In the genomic region with DNA sequence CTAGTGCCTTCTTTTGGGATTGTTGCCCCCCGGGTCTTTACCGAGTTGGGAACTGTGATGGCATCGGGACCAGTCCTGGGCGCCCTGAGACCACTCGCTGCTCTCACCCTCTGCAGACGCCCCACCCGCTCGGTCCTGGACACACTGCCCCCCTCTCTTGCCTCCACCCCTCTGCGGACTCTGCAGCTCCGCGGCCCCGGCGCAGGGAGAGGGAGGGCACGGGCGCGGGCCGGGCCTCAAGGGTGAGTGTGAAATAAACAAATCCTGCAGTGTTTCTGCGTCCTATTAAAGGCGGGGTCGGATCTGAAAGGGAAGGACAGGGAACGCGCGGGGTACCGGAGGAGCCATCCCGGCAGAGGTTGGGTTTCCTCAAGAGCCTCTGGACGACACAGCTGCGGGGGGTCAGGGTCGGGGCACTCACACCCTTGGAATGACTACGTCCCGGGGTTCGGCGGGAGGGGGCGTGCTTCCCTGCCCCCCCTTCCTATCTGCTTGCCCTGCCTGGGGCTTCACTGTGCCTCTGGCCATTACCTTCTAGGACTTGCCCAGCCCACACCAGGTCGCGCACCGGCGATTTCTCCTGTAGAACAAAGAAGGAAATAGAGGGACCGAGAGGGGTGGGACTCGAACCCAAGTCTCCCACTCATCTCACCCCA, we compare ENCODE assay signal across 9 cellular contexts. TPM values are rescaled to one million over a fixed set of nuclear protein-coding genes. Genes with fewer than 3 reads are reported as not detected.
DNase-seq lines count a peak whose midpoint lies in the region; ATAC-seq and TF ChIP-seq lines count a peak whose summit lies in the region.
"Had no signal": no experiment of that assay in that cellular context is flagged by ENCODE, and none has a peak within 500 bp of the region (broad histone marks: within the 10 kb centered on the region; RNA-seq: fewer than 3 reads in every experiment).

No MANE protein-coding gene starts in this region.

- H3K4me1 ChIP-seq in lower lobe of right lung: peaks cover 52% of the 10 kb centered on the region
- peaks cover 15 to 61% (median 45%) of the 10 kb centered on the region in 4 donors for H3K4me1 ChIP-seq in transverse colon

- peak overlapping the region; percentile 49 for H3K4me3 Mint-ChIP-seq in activated CD8-positive, alpha-beta memory T cell treated with anti-CD3 and anti-CD28 coated beads, Interleukin-2, amount 10 ng/mL, durations not matched to agents 7 days and 5 days
- H3K4me3 Mint-ChIP-seq in brain: peak overlapping the region; percentile 79 to 87 (median 82)

- H3K36me3 ChIP-seq in lower lobe of right lung (peaks cover 7% of the 10 kb centered on the region), transverse colon (no peaks in the 10 kb centered on the region)

- no peak for TF ChIP-seq EP300 in transverse colon (IDR thresholded peaks at IDR 0.05; ENCODE audit: low read depth)

- in situ Hi-C loops in transverse colon (cut with MboI; ENCODE audit: low pct_ligation_motif_present in 1 of 4, low pct_unique_long_range_greater_than_20kb in 1 of 4, low sequenced_read_pairs in 3 of 4): loop anchor here in 2 of 4 donors (25.0 kb wide), 2 partner anchors 177 to 202 kb away; a partner anchor contains a TSS

- H3K9me3 ChIP-seq in lower lobe of right lung (no peaks in the 10 kb centered on the region), transverse colon (no peaks in the 10 kb centered on the region)

- H3K4me1 Mint-ChIP-seq in activated CD8-positive, alpha-beta memory T cell treated with anti-CD3 and anti-CD28 coated beads, Interleukin-2, amount 10 ng/mL, durations not matched to agents 7 days and 5 days: peaks cover 42% of the 10 kb centered on the region
- peaks cover 52% of the 10 kb centered on the region for H3K4me1 Mint-ChIP-seq in brain

- CTCF ChIA-PET in activated CD8-positive, alpha-beta memory T cell treated with anti-CD3 and anti-CD28 coated beads, Interleukin-2, amount 10 ng/mL, durations not matched to agents 7 days and 5 days (lab: Charles Lee): interaction anchor here (1.0 to 17.0 kb wide), 9 partner anchors 9 to 220 kb away, joined by 3 to 395 read pairs (median 4); a partner anchor contains a TSS

- H3K27me3 Mint-ChIP-seq in activated CD8-positive, alpha-beta memory T cell treated with anti-CD3 and anti-CD28 coated beads, Interleukin-2, amount 10 ng/mL, durations not matched to agents 7 days and 5 days: peaks cover 48% of the 10 kb centered on the region
- H3K27me3 Mint-ChIP-seq in brain: peaks cover 90% of the 10 kb centered on the region

- peak overlapping the region; percentile 54 for H3K4me3 ChIP-seq in lower lobe of right lung
- peak overlapping the region in 2 of 4 donors; percentile 29 to 38 for H3K4me3 ChIP-seq in transverse colon

- H3K9me3 Mint-ChIP-seq in activated CD8-positive, alpha-beta memory T cell treated with anti-CD3 and anti-CD28 coated beads, Interleukin-2, amount 10 ng/mL, durations not matched to agents 7 days and 5 days (ENCODE audit: low read depth): no peaks in the 10 kb centered on the region
- H3K9me3 Mint-ChIP-seq in brain: peaks cover 0 to 11% (median 3%) of the 10 kb centered on the region in 5 experiments

- DNase-seq in activated CD8-positive, alpha-beta memory T cell treated with anti-CD3 and anti-CD28 coated beads, Interleukin-2, amount 10 ng/mL, durations not matched to agents 7 days and 5 days: no peak
- no peak for DNase-seq in activated CD8-positive, alpha-beta memory T cell treated with anti-CD3 and anti-CD28 coated beads, Interleukin-2, amount 50 U/mL, for 4 hours
- no peak for DNase-seq in lower lobe of right lung
- DNase-seq in transverse colon: no peak
- DNase-seq in dermis blood vessel endothelial cell: no peak
- DNase-seq in SKM-1 (lab: John Stamatoyannopoulos, UW; ENCODE audit: unreplicated experiment): no peak
- DNase-seq in NCI-H82 treated with DMSO at 0.1 percent for 48 hours (lab: John Stamatoyannopoulos, UW; ENCODE audit: unreplicated experiment): no peak
- DNase-seq: DND-41 had no signal

- H3K27ac Mint-ChIP-seq in activated CD8-positive, alpha-beta memory T cell treated with anti-CD3 and anti-CD28 coated beads, Interleukin-2, amount 10 ng/mL, durations not matched to agents 7 days and 5 days: no peak overlapping the region
- H3K27ac Mint-ChIP-seq in brain: peak overlapping the region in 3 of 5 experiments; percentile 48 to 80 (median 74)

- peaks cover 38% of the 10 kb centered on the region for H3K27me3 ChIP-seq in lower lobe of right lung (ENCODE audit: low read depth)
- H3K27me3 ChIP-seq in transverse colon: peaks cover 56% of the 10 kb centered on the region

- H3K27ac ChIP-seq in lower lobe of right lung (peak overlapping the region; percentile 36), transverse colon (peak overlapping the region; percentile 11 to 72 (median 58))

- no peak for ATAC-seq in activated CD8-positive, alpha-beta memory T cell treated with anti-CD3 and anti-CD28 coated beads, Interleukin-2, amount 10 ng/mL, durations not matched to agents 7 days and 5 days
- no peak for ATAC-seq in lower lobe of right lung

- WGBS in transverse colon (ENCODE audit: low coverage in 1 of 2), 2 donors: 5% methylated on average over 32 of the region's 39 CpGs; no CpG with 5 or more reads in 1 of the 2 donors

- TF ChIP-seq CTCF in brain (conservative IDR thresholded peaks at IDR 0.05) (no peak), lower lobe of right lung (IDR thresholded peaks at IDR 0.05) (no peak), transverse colon (IDR thresholded peaks at IDR 0.05) (no peak)

- TF ChIP-seq POLR2A in transverse colon (IDR thresholded peaks at IDR 0.05): no peak

- H3K36me3 Mint-ChIP-seq in activated CD8-positive, alpha-beta memory T cell treated with anti-CD3 and anti-CD28 coated beads, Interleukin-2, amount 10 ng/mL, durations not matched to agents 7 days and 5 days: peaks cover 7% of the 10 kb centered on the region
- peaks cover 5% of the 10 kb centered on the region for H3K36me3 Mint-ChIP-seq in brain

- intact Hi-C loops in lower lobe of right lung (cut with DNase I) (no loop called here), transverse colon (cut with DNase I; ENCODE audit: low total_unique reads) (no loop called here)

RNA-seq across cellular contexts. Expression of a gene that starts 0.5 kb away (rescaled TPM):
- 10 to 100 TPM; 15.0 to 43.7 TPM for total RNA-seq in activated CD8-positive, alpha-beta memory T cell treated with anti-CD3 and anti-CD28 coated beads, Interleukin-2, amount 10 ng/mL, durations not matched to agents 7 days and 5 days
- 6.4 TPM for polyA plus RNA-seq in brain (ENCODE audit: insufficient read depth, low read depth, low replicate concordance)
- total RNA-seq in lower lobe of right lung (76.3 TPM), transverse colon (100 to 1,000 TPM in 1 of 4 donors, 10 to 100 TPM in 3; 29.5 to 136 (median 76.6) TPM), dermis blood vessel endothelial cell (0.65 and 2.0 TPM in 2 replicates)

RNA-seq across cellular contexts. Expression of a gene that starts 4.3 kb away (rescaled TPM):
- total RNA-seq in activated CD8-positive, alpha-beta memory T cell treated with anti-CD3 and anti-CD28 coated beads, Interleukin-2, amount 10 ng/mL, durations not matched to agents 7 days and 5 days: 10 to 100 TPM; 15.7 to 24.5 TPM
- polyA plus RNA-seq in brain (ENCODE audit: insufficient read depth, low read depth, low replicate concordance): 1.5 TPM
- 32.9 TPM for total RNA-seq in lower lobe of right lung
- total RNA-seq in transverse colon: 10 to 100 TPM; 30.0 to 91.1 (median 55.1) TPM
- total RNA-seq in dermis blood vessel endothelial cell: 7.8 and 9.0 TPM in 2 replicates

RNA-seq across cellular contexts. Expression of a gene that starts 4.3 kb away (rescaled TPM):
- total RNA-seq in activated CD8-positive, alpha-beta memory T cell treated with anti-CD3 and anti-CD28 coated beads, Interleukin-2, amount 10 ng/mL, durations not matched to agents 7 days and 5 days: 10 to 100 TPM; 36.4 to 52.6 TPM
- 2.3 TPM for polyA plus RNA-seq in brain (ENCODE audit: insufficient read depth, low read depth, low replicate concordance)
- total RNA-seq in lower lobe of right lung (28.4 TPM), transverse colon (10 to 100 TPM; 32.2 to 74.8 (median 42.0) TPM), dermis blood vessel endothelial cell (18.2 and 26.5 TPM in 2 replicates)

RNA-seq across cellular contexts. Expression of a gene that starts 6.3 kb away (rescaled TPM):
- total RNA-seq in activated CD8-positive, alpha-beta memory T cell treated with anti-CD3 and anti-CD28 coated beads, Interleukin-2, amount 10 ng/mL, durations not matched to agents 7 days and 5 days: 10 to 100 TPM in 1 of 2 experiments, 1 to 10 TPM in 1; 3.3 to 10.3 TPM
- polyA plus RNA-seq in brain (ENCODE audit: insufficient read depth, low read depth, low replicate concordance): 25.6 TPM
- total RNA-seq in lower lobe of right lung (55.6 TPM), transverse colon (10 to 100 TPM; 39.5 to 65.9 (median 41.2) TPM), dermis blood vessel endothelial cell (8.6 and 8.8 TPM in 2 replicates)

RNA-seq across cellular contexts. Expression of a gene that starts 13.2 kb away (rescaled TPM):
- total RNA-seq in activated CD8-positive, alpha-beta memory T cell treated with anti-CD3 and anti-CD28 coated beads, Interleukin-2, amount 10 ng/mL, durations not matched to agents 7 days and 5 days: 1 to 10 TPM; 5.6 to 7.9 TPM
- polyA plus RNA-seq in brain (ENCODE audit: insufficient read depth, low read depth, low replicate concordance): 16.5 TPM
- 13.5 TPM for total RNA-seq in lower lobe of right lung
- 10 to 100 TPM in 1 of 4 donors, 1 to 10 TPM in 3; 1.5 to 69.1 (median 5.5) TPM for total RNA-seq in transverse colon
- 3.5 and 5.3 TPM in 2 replicates for total RNA-seq in dermis blood vessel endothelial cell
